ENCODE assay signal across 10 cellular contexts in genomic region chr6:12075067-12075563, GRCh38.
DNase-seq lines count a peak whose midpoint lies in the region; TF ChIP-seq lines count a peak whose summit lies in the region.
"Had no signal": no experiment of that assay in that cellular context is flagged by ENCODE, and none has a peak within 500 bp of the region (broad histone marks: within the 10 kb centered on the region; RNA-seq: fewer than 3 reads in every experiment).

No MANE protein-coding gene starts in this region.

- H3K27ac ChIP-seq in OCI-LY1 (ENCODE audit: low read depth, low read length, poor library complexity, severe bottlenecking): peak overlapping the region; percentile 61
- H3K27ac ChIP-seq in epithelial cell of prostate: no peak overlapping the region
- H3K27ac ChIP-seq in smooth muscle cell (ENCODE audit: low read depth): no peak overlapping the region

- H3K27me3 Mint-ChIP-seq in activated CD4-positive, alpha-beta T cell treated with anti-CD3 and anti-CD28 coated beads, Interleukin-2, amount 10 ng/mL, durations not matched to agents 24 days and 14 days: no peaks in the 10 kb centered on the region
- H3K27me3 Mint-ChIP-seq: CD8-positive, alpha-beta memory T cell had no signal

- WGBS in smooth muscle cell (ENCODE audit: low lambda C conversion rate): 83% methylated on average over 9 of the region's 9 CpGs

- H3K9me3 ChIP-seq in OCI-LY1 (ENCODE audit: low read length) (no peaks in the 10 kb centered on the region), smooth muscle cell (replicated peaks; ENCODE audit: low read depth) (no peaks in the 10 kb centered on the region)

- TF ChIP-seq CTCF in OCI-LY1 (IDR thresholded peaks at IDR 0.05; ENCODE audit: low read length) (peak; percentile 77), smooth muscle cell (IDR thresholded peaks at IDR 0.05; ENCODE audit: borderline replicate concordance, insufficient read depth, poor library complexity, severe bottlenecking) (peak; percentile 35)

- H3K36me3 Mint-ChIP-seq in activated CD4-positive, alpha-beta T cell treated with anti-CD3 and anti-CD28 coated beads, Interleukin-2, amount 10 ng/mL, durations not matched to agents 24 days and 14 days (ENCODE audit: low read depth): peaks cover 15% of the 10 kb centered on the region

- H3K4me2 ChIP-seq in OCI-LY1 (ENCODE audit: low read length): peak overlapping the region; percentile 46
- no peak overlapping the region for H3K4me2 ChIP-seq in smooth muscle cell

- intact Hi-C loops in activated CD4-positive, alpha-beta T cell treated with anti-CD3 and anti-CD28 coated beads, Interleukin-2, amount 10 ng/mL, durations not matched to agents 24 days and 14 days (cut with micrococcal nuclease): no loop called here

- H3K4me1 ChIP-seq in OCI-LY1 (ENCODE audit: insufficient read depth, low read length, severe bottlenecking): peaks cover 69% of the 10 kb centered on the region
- H3K4me1 ChIP-seq in smooth muscle cell (ENCODE audit: low read depth): no peaks in the 10 kb centered on the region

- peaks cover 35% of the 10 kb centered on the region for H3K4me1 Mint-ChIP-seq in activated CD4-positive, alpha-beta T cell treated with anti-CD3 and anti-CD28 coated beads, Interleukin-2, amount 10 ng/mL, durations not matched to agents 24 days and 14 days

- H3K79me2 ChIP-seq in OCI-LY1 (ENCODE audit: insufficient read depth, low read length) (peaks cover 99% of the 10 kb centered on the region), smooth muscle cell (ENCODE audit: low read depth) (peaks cover 80% of the 10 kb centered on the region)

- H3F3A ChIP-seq in OCI-LY1 (ENCODE audit: insufficient read depth, low read length): peaks cover 4% of the 10 kb centered on the region; the same call in 1 of the 2 replicates
- H3F3A ChIP-seq in smooth muscle cell (ENCODE audit: low read depth): no peaks in the 10 kb centered on the region

- peak; percentile 67 for DNase-seq in activated CD4-positive, alpha-beta T cell treated with anti-CD3 and anti-CD28 coated beads, Interleukin-2, amount 10 ng/mL, durations not matched to agents 24 days and 14 days
- DNase-seq in activated CD4-positive, alpha-beta T cell treated with anti-CD3 and anti-CD28 coated beads for 1 hour: no peak
- DNase-seq in epithelial cell of prostate (ENCODE audit: low read depth, low spot score) (peak; percentile 12), smooth muscle cell (lab: John Stamatoyannopoulos, UW; ENCODE audit: unreplicated experiment) (no peak), Ammon's horn (ENCODE audit: low spot score) (no peak), amygdala (lab: John Stamatoyannopoulos, UW) (no peak), NCI-H345 (lab: John Stamatoyannopoulos, UW) (no peak)
- DNase-seq: NCI-H69 had no signal

- H3K27ac Mint-ChIP-seq in activated CD4-positive, alpha-beta T cell treated with anti-CD3 and anti-CD28 coated beads, Interleukin-2, amount 10 ng/mL, durations not matched to agents 24 days and 14 days: no peak overlapping the region

- peak overlapping the region; percentile 21; the same call in 1 of the 2 replicates for H3K9ac ChIP-seq in OCI-LY1 (ENCODE audit: low read length)
- H3K9ac ChIP-seq in smooth muscle cell (ENCODE audit: low read depth): no peak overlapping the region

- no peaks in the 10 kb centered on the region for H3K9me3 Mint-ChIP-seq in activated CD4-positive, alpha-beta T cell treated with anti-CD3 and anti-CD28 coated beads, Interleukin-2, amount 10 ng/mL, durations not matched to agents 24 days and 14 days
- H3K9me3 Mint-ChIP-seq: CD8-positive, alpha-beta memory T cell had no signal

- H2AFZ ChIP-seq in OCI-LY1 (ENCODE audit: low read length): no peak overlapping the region
- H2AFZ ChIP-seq in smooth muscle cell (ENCODE audit: low read depth): no peak overlapping the region

- no peaks in the 10 kb centered on the region for H4K20me1 ChIP-seq in OCI-LY1 (ENCODE audit: insufficient read depth, low read length)
- peaks cover 93% of the 10 kb centered on the region for H4K20me1 ChIP-seq in smooth muscle cell (ENCODE audit: low read depth)

- H3K4me3 Mint-ChIP-seq in activated CD4-positive, alpha-beta T cell treated with anti-CD3 and anti-CD28 coated beads, Interleukin-2, amount 10 ng/mL, durations not matched to agents 24 days and 14 days: peak overlapping the region; percentile 25
- H3K4me3 Mint-ChIP-seq: CD8-positive, alpha-beta memory T cell had no signal

- peaks cover 20% of the 10 kb centered on the region; the same call in 1 of the 2 replicates for H3K36me3 ChIP-seq in OCI-LY1 (ENCODE audit: insufficient read depth, low read length)
- H3K36me3 ChIP-seq in smooth muscle cell (ENCODE audit: low read depth): no peaks in the 10 kb centered on the region

- no peaks in the 10 kb centered on the region for H3K27me3 ChIP-seq in OCI-LY1 (ENCODE audit: insufficient read depth, low read length)
- no peaks in the 10 kb centered on the region for H3K27me3 ChIP-seq in smooth muscle cell (ENCODE audit: low read depth)

- H3K4me3 ChIP-seq in OCI-LY1 (ENCODE audit: low read depth, low read length, poor library complexity, severe bottlenecking) (peak overlapping the region; percentile 35), smooth muscle cell (no peak overlapping the region)

- H3K9me2 ChIP-seq in OCI-LY1 (ENCODE audit: low read depth, low read length): no peaks in the 10 kb centered on the region

Comparison
In these comparisons a context has a peak if more than half of its experiments do, and no peak if none do; other contexts are left out.
1. DNase-seq: peak in activated CD4-positive, alpha-beta T cell treated with anti-CD3 and anti-CD28 coated beads, Interleukin-2, amount 10 ng/mL, durations not matched to agents 24 days and 14 days (single experiment) and epithelial cell of prostate (single experiment); none in activated CD4-positive, alpha-beta T cell treated with anti-CD3 and anti-CD28 coated beads for 1 hour (single experiment), smooth muscle cell (single experiment), Ammon's horn (single experiment), amygdala (0 of 56) and NCI-H345 (single experiment).